Comparison of ENCODE assay signal across 1 cellular context in the genomic region with DNA sequence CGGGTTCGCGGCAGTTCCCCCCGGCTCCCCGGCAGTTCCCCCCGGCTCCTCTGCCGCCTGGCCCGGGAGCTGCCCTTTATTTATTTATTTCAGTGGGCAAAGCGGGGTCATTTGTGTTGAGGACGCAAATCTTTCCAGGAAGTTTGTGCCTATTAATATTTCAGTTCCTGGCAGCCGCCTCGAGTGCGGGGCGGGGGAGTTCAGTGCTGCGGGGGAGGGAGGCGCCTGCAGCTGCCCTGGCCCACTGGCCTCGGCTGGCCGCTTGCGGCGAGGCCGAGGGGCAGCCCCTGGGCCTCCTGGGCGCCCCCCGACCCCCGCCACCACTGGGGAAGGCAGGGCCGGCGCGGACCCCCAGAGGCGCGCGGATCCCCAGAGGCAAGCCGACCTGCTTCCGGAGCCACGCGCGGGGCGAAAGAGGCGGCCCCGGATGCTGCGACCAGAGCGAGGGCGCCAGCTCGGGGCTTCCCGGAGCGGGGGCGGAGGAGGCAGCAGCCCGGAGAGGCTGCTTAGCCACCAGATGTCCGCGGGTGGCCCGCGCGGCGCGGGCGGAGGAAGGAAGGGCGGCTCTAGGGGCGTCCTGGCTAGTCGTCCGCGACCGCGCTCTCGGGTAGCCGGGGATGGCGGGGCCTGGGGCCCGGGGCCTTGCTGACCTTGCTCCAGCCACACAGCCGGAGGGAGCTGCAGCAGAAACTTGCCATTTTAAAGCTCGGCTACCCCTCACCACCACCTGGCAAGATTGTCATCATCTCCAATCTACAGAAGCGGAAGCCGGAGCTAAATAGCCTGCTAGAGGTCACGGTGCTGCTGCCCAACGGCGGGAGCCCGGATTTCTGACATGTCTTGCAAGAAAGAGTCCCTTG.
A peak's percentile ranks its signal among the peaks of the same experiment; 100 is the strongest.
TF ChIP-seq lines count a peak whose summit lies in the region.

No MANE protein-coding gene starts in this region.

TF ChIP-seq in K562, 482 proteins besides CTCF, POLR2A, EP300 and RAD21 (continued from another document and continues in another):
- TF ChIP-seq, protein P1, sequence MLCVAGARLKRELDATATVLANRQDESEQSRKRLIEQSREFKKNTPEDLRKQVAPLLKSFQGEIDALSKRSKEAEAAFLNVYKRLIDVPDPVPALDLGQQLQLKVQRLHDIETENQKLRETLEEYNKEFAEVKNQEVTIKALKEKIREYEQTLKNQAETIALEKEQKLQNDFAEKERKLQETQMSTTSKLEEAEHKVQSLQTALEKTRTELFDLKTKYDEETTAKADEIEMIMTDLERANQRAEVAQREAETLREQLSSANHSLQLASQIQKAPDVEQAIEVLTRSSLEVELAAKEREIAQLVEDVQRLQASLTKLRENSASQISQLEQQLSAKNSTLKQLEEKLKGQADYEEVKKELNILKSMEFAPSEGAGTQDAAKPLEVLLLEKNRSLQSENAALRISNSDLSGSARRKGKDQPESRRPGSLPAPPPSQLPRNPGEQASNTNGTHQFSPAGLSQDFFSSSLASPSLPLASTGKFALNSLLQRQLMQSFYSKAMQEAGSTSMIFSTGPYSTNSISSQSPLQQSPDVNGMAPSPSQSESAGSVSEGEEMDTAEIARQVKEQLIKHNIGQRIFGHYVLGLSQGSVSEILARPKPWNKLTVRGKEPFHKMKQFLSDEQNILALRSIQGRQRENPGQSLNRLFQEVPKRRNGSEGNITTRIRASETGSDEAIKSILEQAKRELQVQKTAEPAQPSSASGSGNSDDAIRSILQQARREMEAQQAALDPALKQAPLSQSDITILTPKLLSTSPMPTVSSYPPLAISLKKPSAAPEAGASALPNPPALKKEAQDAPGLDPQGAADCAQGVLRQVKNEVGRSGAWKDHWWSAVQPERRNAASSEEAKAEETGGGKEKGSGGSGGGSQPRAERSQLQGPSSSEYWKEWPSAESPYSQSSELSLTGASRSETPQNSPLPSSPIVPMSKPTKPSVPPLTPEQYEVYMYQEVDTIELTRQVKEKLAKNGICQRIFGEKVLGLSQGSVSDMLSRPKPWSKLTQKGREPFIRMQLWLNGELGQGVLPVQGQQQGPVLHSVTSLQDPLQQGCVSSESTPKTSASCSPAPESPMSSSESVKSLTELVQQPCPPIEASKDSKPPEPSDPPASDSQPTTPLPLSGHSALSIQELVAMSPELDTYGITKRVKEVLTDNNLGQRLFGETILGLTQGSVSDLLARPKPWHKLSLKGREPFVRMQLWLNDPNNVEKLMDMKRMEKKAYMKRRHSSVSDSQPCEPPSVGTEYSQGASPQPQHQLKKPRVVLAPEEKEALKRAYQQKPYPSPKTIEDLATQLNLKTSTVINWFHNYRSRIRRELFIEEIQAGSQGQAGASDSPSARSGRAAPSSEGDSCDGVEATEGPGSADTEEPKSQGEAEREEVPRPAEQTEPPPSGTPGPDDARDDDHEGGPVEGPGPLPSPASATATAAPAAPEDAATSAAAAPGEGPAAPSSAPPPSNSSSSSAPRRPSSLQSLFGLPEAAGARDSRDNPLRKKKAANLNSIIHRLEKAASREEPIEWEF (CRISPR knock-in tag; IDR thresholded peaks at IDR 0.05) = no peak
- TF ChIP-seq EP400 (IDR thresholded peaks at IDR 0.05) (no peak), U2AF2 (optimal IDR thresholded peaks at IDR 0.05; ENCODE audit: low read depth, low read length) (no peak), PML (IDR thresholded peaks at IDR 0.05; ENCODE audit: low read length) (peak; percentile 25; the same call in 1 of the 2 replicates), SRSF7 (optimal IDR thresholded peaks at IDR 0.05; ENCODE audit: low read depth, low read length) (no peak), ZKSCAN8 (CRISPR knock-in tag; IDR thresholded peaks at IDR 0.05) (no peak; the same call in 1 of the 2 replicates), FOXJ3 (CRISPR knock-in tag; IDR thresholded peaks at IDR 0.05) (no peak), ZNF143 (CRISPR knock-in tag; IDR thresholded peaks at IDR 0.05) (no peak), ATF7 (IDR thresholded peaks at IDR 0.05) (no peak), MAFF (IDR thresholded peaks at IDR 0.05; ENCODE audit: low read length) (no peak), ZEB2 (IDR thresholded peaks at IDR 0.05) (no peak), MTF1 (CRISPR knock-in tag; IDR thresholded peaks at IDR 0.05; ENCODE audit: borderline replicate concordance) (no peak), HCFC1 (IDR thresholded peaks at IDR 0.05; ENCODE audit: low read depth, low read length) (no peak), RBM17 (IDR thresholded peaks at IDR 0.05; ENCODE audit: borderline replicate concordance, low read depth, low read length) (no peak), CBX1 (IDR thresholded peaks at IDR 0.05; ENCODE audit: low read depth) (no peak), NFE2L1 (tag; IDR thresholded peaks at IDR 0.05; ENCODE audit: borderline replicate concordance, low read depth) (no peak), NR3C1 (CRISPR knock-in tag; IDR thresholded peaks at IDR 0.05) (no peak), DIDO1 (tag; IDR thresholded peaks at IDR 0.05; ENCODE audit: low read depth) (no peak), PHB (CRISPR knock-in tag; IDR thresholded peaks at IDR 0.05) (no peak; the same call in 1 of the 2 replicates), CEBPG (CRISPR knock-in tag; IDR thresholded peaks at IDR 0.05) (no peak), CEBPG (tag; conservative IDR thresholded peaks at IDR 0.05 in 1 of 2, IDR thresholded peaks at IDR 0.05 in 1 of 2) (no peak), ZNF717 (CRISPR knock-in tag; IDR thresholded peaks at IDR 0.05) (no peak), CBX8 (IDR thresholded peaks at IDR 0.05; ENCODE audit: borderline replicate concordance, extremely low read depth, low read depth, low read length, poor library complexity, severe bottlenecking) (no peak), HDAC8 (tag; IDR thresholded peaks at IDR 0.05) (no peak), DNMT1 (IDR thresholded peaks at IDR 0.05) (no peak), KLF6 (CRISPR knock-in tag; IDR thresholded peaks at IDR 0.05; ENCODE audit: borderline replicate concordance) (no peak), MCM3 (IDR thresholded peaks at IDR 0.05) (no peak), COPS2 (conservative IDR thresholded peaks at IDR 0.05) (no peak), ZNF140 (CRISPR knock-in tag; IDR thresholded peaks at IDR 0.05) (no peak), ZNF707 (CRISPR knock-in tag; conservative IDR thresholded peaks at IDR 0.05) (no peak)
- TF ChIP-seq, protein P2, sequence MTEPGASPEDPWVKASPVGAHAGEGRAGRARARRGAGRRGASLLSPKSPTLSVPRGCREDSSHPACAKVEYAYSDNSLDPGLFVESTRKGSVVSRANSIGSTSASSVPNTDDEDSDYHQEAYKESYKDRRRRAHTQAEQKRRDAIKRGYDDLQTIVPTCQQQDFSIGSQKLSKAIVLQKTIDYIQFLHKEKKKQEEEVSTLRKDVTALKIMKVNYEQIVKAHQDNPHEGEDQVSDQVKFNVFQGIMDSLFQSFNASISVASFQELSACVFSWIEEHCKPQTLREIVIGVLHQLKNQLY (CRISPR knock-in tag; conservative IDR thresholded peaks at IDR 0.05) = no peak
- TF ChIP-seq, protein P3, sequence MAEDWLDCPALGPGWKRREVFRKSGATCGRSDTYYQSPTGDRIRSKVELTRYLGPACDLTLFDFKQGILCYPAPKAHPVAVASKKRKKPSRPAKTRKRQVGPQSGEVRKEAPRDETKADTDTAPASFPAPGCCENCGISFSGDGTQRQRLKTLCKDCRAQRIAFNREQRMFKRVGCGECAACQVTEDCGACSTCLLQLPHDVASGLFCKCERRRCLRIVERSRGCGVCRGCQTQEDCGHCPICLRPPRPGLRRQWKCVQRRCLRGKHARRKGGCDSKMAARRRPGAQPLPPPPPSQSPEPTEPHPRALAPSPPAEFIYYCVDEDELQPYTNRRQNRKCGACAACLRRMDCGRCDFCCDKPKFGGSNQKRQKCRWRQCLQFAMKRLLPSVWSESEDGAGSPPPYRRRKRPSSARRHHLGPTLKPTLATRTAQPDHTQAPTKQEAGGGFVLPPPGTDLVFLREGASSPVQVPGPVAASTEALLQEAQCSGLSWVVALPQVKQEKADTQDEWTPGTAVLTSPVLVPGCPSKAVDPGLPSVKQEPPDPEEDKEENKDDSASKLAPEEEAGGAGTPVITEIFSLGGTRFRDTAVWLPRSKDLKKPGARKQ (CRISPR knock-in tag; IDR thresholded peaks at IDR 0.05) = no peak
- TF ChIP-seq, protein P4, sequence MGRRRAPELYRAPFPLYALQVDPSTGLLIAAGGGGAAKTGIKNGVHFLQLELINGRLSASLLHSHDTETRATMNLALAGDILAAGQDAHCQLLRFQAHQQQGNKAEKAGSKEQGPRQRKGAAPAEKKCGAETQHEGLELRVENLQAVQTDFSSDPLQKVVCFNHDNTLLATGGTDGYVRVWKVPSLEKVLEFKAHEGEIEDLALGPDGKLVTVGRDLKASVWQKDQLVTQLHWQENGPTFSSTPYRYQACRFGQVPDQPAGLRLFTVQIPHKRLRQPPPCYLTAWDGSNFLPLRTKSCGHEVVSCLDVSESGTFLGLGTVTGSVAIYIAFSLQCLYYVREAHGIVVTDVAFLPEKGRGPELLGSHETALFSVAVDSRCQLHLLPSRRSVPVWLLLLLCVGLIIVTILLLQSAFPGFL (CRISPR knock-in tag; IDR thresholded peaks at IDR 0.05) = no peak
- TF ChIP-seq, protein P5, sequence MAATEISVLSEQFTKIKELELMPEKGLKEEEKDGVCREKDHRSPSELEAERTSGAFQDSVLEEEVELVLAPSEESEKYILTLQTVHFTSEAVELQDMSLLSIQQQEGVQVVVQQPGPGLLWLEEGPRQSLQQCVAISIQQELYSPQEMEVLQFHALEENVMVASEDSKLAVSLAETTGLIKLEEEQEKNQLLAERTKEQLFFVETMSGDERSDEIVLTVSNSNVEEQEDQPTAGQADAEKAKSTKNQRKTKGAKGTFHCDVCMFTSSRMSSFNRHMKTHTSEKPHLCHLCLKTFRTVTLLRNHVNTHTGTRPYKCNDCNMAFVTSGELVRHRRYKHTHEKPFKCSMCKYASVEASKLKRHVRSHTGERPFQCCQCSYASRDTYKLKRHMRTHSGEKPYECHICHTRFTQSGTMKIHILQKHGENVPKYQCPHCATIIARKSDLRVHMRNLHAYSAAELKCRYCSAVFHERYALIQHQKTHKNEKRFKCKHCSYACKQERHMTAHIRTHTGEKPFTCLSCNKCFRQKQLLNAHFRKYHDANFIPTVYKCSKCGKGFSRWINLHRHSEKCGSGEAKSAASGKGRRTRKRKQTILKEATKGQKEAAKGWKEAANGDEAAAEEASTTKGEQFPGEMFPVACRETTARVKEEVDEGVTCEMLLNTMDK (IDR thresholded peaks at IDR 0.05; ENCODE audit: borderline replicate concordance, insufficient read depth, low read depth, low read length, poor library complexity, severe bottlenecking) = no peak
- TF ChIP-seq, protein P6, sequence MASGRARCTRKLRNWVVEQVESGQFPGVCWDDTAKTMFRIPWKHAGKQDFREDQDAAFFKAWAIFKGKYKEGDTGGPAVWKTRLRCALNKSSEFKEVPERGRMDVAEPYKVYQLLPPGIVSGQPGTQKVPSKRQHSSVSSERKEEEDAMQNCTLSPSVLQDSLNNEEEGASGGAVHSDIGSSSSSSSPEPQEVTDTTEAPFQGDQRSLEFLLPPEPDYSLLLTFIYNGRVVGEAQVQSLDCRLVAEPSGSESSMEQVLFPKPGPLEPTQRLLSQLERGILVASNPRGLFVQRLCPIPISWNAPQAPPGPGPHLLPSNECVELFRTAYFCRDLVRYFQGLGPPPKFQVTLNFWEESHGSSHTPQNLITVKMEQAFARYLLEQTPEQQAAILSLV (tag; IDR thresholded peaks at IDR 0.05) = no peak
- TF ChIP-seq, protein P7, sequence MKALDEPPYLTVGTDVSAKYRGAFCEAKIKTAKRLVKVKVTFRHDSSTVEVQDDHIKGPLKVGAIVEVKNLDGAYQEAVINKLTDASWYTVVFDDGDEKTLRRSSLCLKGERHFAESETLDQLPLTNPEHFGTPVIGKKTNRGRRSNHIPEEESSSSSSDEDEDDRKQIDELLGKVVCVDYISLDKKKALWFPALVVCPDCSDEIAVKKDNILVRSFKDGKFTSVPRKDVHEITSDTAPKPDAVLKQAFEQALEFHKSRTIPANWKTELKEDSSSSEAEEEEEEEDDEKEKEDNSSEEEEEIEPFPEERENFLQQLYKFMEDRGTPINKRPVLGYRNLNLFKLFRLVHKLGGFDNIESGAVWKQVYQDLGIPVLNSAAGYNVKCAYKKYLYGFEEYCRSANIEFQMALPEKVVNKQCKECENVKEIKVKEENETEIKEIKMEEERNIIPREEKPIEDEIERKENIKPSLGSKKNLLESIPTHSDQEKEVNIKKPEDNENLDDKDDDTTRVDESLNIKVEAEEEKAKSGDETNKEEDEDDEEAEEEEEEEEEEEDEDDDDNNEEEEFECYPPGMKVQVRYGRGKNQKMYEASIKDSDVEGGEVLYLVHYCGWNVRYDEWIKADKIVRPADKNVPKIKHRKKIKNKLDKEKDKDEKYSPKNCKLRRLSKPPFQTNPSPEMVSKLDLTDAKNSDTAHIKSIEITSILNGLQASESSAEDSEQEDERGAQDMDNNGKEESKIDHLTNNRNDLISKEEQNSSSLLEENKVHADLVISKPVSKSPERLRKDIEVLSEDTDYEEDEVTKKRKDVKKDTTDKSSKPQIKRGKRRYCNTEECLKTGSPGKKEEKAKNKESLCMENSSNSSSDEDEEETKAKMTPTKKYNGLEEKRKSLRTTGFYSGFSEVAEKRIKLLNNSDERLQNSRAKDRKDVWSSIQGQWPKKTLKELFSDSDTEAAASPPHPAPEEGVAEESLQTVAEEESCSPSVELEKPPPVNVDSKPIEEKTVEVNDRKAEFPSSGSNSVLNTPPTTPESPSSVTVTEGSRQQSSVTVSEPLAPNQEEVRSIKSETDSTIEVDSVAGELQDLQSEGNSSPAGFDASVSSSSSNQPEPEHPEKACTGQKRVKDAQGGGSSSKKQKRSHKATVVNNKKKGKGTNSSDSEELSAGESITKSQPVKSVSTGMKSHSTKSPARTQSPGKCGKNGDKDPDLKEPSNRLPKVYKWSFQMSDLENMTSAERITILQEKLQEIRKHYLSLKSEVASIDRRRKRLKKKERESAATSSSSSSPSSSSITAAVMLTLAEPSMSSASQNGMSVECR (CRISPR knock-in tag; IDR thresholded peaks at IDR 0.05) = peak; percentile 69; the same call in 1 of the 2 replicates
- TF ChIP-seq, protein P8, sequence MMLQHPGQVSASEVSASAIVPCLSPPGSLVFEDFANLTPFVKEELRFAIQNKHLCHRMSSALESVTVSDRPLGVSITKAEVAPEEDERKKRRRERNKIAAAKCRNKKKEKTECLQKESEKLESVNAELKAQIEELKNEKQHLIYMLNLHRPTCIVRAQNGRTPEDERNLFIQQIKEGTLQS (IDR thresholded peaks at IDR 0.05) = no peak
- TF ChIP-seq, protein P8 (CRISPR knock-in tag; conservative IDR thresholded peaks at IDR 0.05) = no peak
